ENCODE assay signal across 19 cellular contexts in the genomic region with DNA sequence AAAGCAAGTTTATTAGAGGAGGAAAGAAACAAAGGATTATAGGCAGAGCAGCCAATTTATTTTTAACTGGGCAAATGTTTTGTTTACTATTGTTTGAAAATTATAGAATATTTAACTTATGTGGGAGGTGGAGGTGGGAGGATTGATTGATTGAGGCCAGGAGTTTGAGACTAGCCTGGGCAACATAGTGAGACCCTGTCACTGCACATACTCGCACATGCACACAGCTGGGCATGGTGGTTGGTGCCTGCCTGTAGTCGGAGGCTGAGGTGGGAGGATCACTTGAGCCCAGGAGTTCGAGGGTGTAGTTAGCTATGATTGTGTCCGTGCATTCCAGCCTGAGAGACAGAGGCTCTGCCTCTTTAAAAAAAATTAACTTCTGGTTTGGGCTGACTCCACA.
"Had no signal": no experiment of that assay in that cellular context is flagged by ENCODE, and none has a peak within 500 bp of the region (broad histone marks: within the 10 kb centered on the region; RNA-seq: fewer than 3 reads in every experiment).

No MANE protein-coding gene starts in this region.

- H3K4me3 ChIP-seq: dorsolateral prefrontal cortex, gastrocnemius medialis, heart right ventricle, sigmoid colon, skin epidermis, stomach, thoracic aorta, transverse colon had no signal

- ATAC-seq: esophagus mucosa; gastrocnemius medialis; heart right ventricle; naive thymus-derived CD8-positive, alpha-beta T cell had no signal

- H3K9me3 ChIP-seq: gastrocnemius medialis, neutrophil, sigmoid colon, stomach, thoracic aorta, transverse colon had no signal

- H3K27me3 Mint-ChIP-seq: naive thymus-derived CD8-positive, alpha-beta T cell had no signal

- H3K27ac ChIP-seq: dorsolateral prefrontal cortex, gastrocnemius medialis, heart right ventricle, neutrophil, sigmoid colon, skin epidermis, stomach, thoracic aorta, transverse colon had no signal

- H3K27me3 ChIP-seq: dorsolateral prefrontal cortex, gastrocnemius medialis, heart right ventricle, neutrophil, sigmoid colon, stomach, transverse colon had no signal

- H3K36me3 ChIP-seq: gastrocnemius medialis, heart right ventricle, neutrophil, sigmoid colon, stomach, thoracic aorta, transverse colon had no signal

- DNase-seq: cortex of kidney; dorsolateral prefrontal cortex; effector CD8-positive, alpha-beta T cell; gastrocnemius medialis; heart right ventricle; hypothalamus; kidney glomerular epithelial cell; mammary epithelial cell; naive thymus-derived CD8-positive, alpha-beta T cell; posterior cingulate gyrus; sigmoid colon; stimulated activated naive CD4-positive, alpha-beta T cell; stomach; substantia nigra; transverse colon had no signal
